8 cellular contexts compared by ENCODE assay signal in genomic region chr16:66324785-66325184, GRCh38. TPM values are rescaled to one million over a fixed set of nuclear protein-coding genes. Genes with fewer than 3 reads are reported as not detected.
DNase-seq lines count a peak whose midpoint lies in the region; ATAC-seq and TF ChIP-seq lines count a peak whose summit lies in the region.

No MANE protein-coding gene starts in this region.

- H3K36me3 ChIP-seq in cardiac muscle cell (no peaks in the 10 kb centered on the region), left ventricle myocardium inferior (no peaks in the 10 kb centered on the region), gastrocnemius medialis (no peaks in the 10 kb centered on the region)

- H3K27ac ChIP-seq in cardiac muscle cell (no peak overlapping the region), left ventricle myocardium inferior (replicated peaks) (no peak overlapping the region), foreskin keratinocyte (no peak overlapping the region), gastrocnemius medialis (no peak overlapping the region)

- peaks cover 18% of the 10 kb centered on the region for H3K27me3 ChIP-seq in cardiac muscle cell
- peaks cover 23% of the 10 kb centered on the region for H3K27me3 ChIP-seq in left ventricle myocardium inferior (ENCODE audit: low read depth)
- peaks cover 15% of the 10 kb centered on the region for H3K27me3 ChIP-seq in foreskin keratinocyte
- peaks cover 0 to 10% (median 5%) of the 10 kb centered on the region in 3 donors for H3K27me3 ChIP-seq in gastrocnemius medialis

- intact Hi-C loops in left ventricle myocardium inferior (cut with micrococcal nuclease) (no loop called here), gastrocnemius medialis (cut with DNase I; ENCODE audit: low total_unique reads) (no loop called here)

- H3K4me3 ChIP-seq in cardiac muscle cell = no peak overlapping the region
- H3K4me3 ChIP-seq in left ventricle myocardium inferior = no peak overlapping the region
- H3K4me3 ChIP-seq in gastrocnemius medialis = no peak overlapping the region

- ATAC-seq in foreskin keratinocyte = peak; percentile 55
- no peak for ATAC-seq in activated CD4-positive, CD25-positive, alpha-beta regulatory T cell treated with anti-CD3 and anti-CD28 coated beads, Interleukin-2, amount 50 U/mL, for 24 hours
- ATAC-seq in HG03135 (IDR thresholded peaks at IDR 0.05; ENCODE audit: unreplicated experiment) = no peak
- ATAC-seq in gastrocnemius medialis = no peak

- TF ChIP-seq CTCF in cardiac muscle cell (IDR thresholded peaks at IDR 0.05; ENCODE audit: low read depth, low read length) = peak; percentile 29
- TF ChIP-seq CTCF in left ventricle myocardium inferior (IDR thresholded peaks at IDR 0.05; ENCODE audit: borderline replicate concordance) = no peak
- TF ChIP-seq CTCF in foreskin keratinocyte (conservative IDR thresholded peaks at IDR 0.05) = peak; percentile 51
- no peak for TF ChIP-seq CTCF in gastrocnemius medialis (IDR thresholded peaks at IDR 0.05 in 4 of 5, conservative IDR thresholded peaks at IDR 0.05 in 1 of 5)

- no peak for TF ChIP-seq POLR2A in gastrocnemius medialis (IDR thresholded peaks at IDR 0.05)

- in situ Hi-C loops in gastrocnemius medialis (cut with MboI; ENCODE audit: low sequenced_read_pairs in 4 of 4) = no loop called here

- H3K9me3 ChIP-seq in cardiac muscle cell (ENCODE audit: low read depth) = no peaks in the 10 kb centered on the region
- H3K9me3 ChIP-seq in left ventricle myocardium inferior (replicated peaks) = no peaks in the 10 kb centered on the region
- no peaks in the 10 kb centered on the region for H3K9me3 ChIP-seq in gastrocnemius medialis

- H3K4me1 ChIP-seq in cardiac muscle cell (ENCODE audit: low read depth) (no peaks in the 10 kb centered on the region), left ventricle myocardium inferior (no peaks in the 10 kb centered on the region), foreskin keratinocyte (no peaks in the 10 kb centered on the region), gastrocnemius medialis (no peaks in the 10 kb centered on the region)

- peak; percentile 32 to 48 for DNase-seq in cardiac muscle cell (ENCODE audit: low read depth in 1 of 2, low spot score in 1 of 2)
- DNase-seq in left ventricle myocardium inferior = no peak
- DNase-seq in OCI-M1 (lab: John Stamatoyannopoulos, UW) = peak; percentile 38
- no peak for DNase-seq in foreskin keratinocyte
- DNase-seq in activated CD4-positive, alpha-beta T cell treated with anti-CD3 and anti-CD28 coated beads for 4 hours = no peak
- no peak for DNase-seq in gastrocnemius medialis

RNA-seq across cellular contexts. Expression of gene CDH5, which starts 41.7 kb away (rescaled TPM):
- 0.88 and 4.1 TPM in 2 replicates for total RNA-seq in cardiac muscle cell
- 1.1 and 5.6 TPM in 2 replicates for polyA plus RNA-seq in cardiac muscle cell
- 47.1 TPM for total RNA-seq in left ventricle myocardium inferior
- total RNA-seq in foreskin keratinocyte = 0.04 TPM in 1 of 2 replicates, not detected in the other
- 0.02 TPM in 1 of 2 replicates, not detected in the other for polyA plus RNA-seq in foreskin keratinocyte
- total RNA-seq in gastrocnemius medialis = 10 to 100 TPM; 24.3 to 37.4 (median 31.7) TPM

Comparison
In these comparisons a context has a peak if more than half of its experiments do, and no peak if none do; other contexts are left out.
1. DNase-seq: peak in cardiac muscle cell (2 of 2) and OCI-M1 (single experiment); none in left ventricle myocardium inferior (single experiment), foreskin keratinocyte (0 of 2), activated CD4-positive, alpha-beta T cell treated with anti-CD3 and anti-CD28 coated beads for 4 hours (0 of 2) and gastrocnemius medialis (0 of 2).
2. CTCF ChIP-seq: peak in cardiac muscle cell (single experiment) and foreskin keratinocyte (single experiment); none in left ventricle myocardium inferior (single experiment) and gastrocnemius medialis (0 of 5).